1 cellular context compared by ENCODE assay signal in the genomic region with DNA sequence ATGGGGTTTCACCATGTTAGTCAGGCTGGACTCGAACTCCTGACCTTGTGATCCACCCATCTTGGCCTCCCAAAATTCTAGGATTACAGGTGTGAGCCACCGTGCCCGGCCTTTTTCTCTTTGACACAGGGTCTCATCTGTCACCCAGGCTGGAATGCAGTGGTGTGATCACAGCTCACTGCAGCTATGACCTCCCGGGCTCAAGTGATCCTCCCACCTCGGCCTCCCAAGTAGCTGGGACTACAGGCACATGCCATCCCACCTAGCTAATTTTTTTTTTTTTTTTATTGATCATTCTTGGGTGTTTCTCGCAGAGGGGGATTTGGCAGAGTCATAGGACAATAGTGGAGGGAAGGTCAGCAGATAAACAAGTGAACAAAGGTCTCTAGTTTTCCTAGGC. TPM values are rescaled to one million over a fixed set of nuclear protein-coding genes. Genes with fewer than 3 reads are reported as not detected.
"Had no signal": no experiment of that assay in that cellular context is flagged by ENCODE, and none has a peak within 500 bp of the region (broad histone marks: within the 10 kb centered on the region; RNA-seq: fewer than 3 reads in every experiment).

No MANE protein-coding gene starts in this region.

RNA-seq across cellular contexts. Expression of gene PLXNB1, which starts 52.9 kb away (rescaled TPM):
- polyA plus RNA-seq: IgD-negative memory B cell had no signal
